Comparison of ENCODE assay signal across 22 cellular contexts in genomic region chr20:45913105-45913504, GRCh38. TPM values are rescaled to one million over a fixed set of nuclear protein-coding genes. Genes with fewer than 3 reads are reported as not detected.
DNase-seq lines count a peak whose midpoint lies in the region; ATAC-seq and TF ChIP-seq lines count a peak whose summit lies in the region.
"Had no signal": no experiment of that assay in that cellular context is flagged by ENCODE, and none has a peak within 500 bp of the region (broad histone marks: within the 10 kb centered on the region; RNA-seq: fewer than 3 reads in every experiment).

No MANE protein-coding gene starts in this region.

- no peaks in the 10 kb centered on the region for H3K36me3 Mint-ChIP-seq in activated T-cell treated with anti-CD3 and anti-CD28 coated beads, Interleukin-2, amount 50 U/mL, for 72 hours (ENCODE audit: insufficient read depth in 2 of 2)
- H3K36me3 Mint-ChIP-seq: stimulated activated memory B cell treated with anti-CD40 and anti-IgM and Interleukin-4, amounts not matched to agents 10 μg/mL and 1 μg/mL and 100 μg/mL, for 72 hours had no signal

- peaks cover 0 to 5% (median 2%) of the 10 kb centered on the region in 5 donors for H3K36me3 ChIP-seq in subcutaneous abdominal adipose tissue (ENCODE audit: control insufficient read depth in 5 of 5, insufficient read depth in 5 of 5, low read length in 5 of 5)
- H3K36me3 ChIP-seq: thyroid gland had no signal

- DNase-seq in activated T-cell treated with anti-CD3 and anti-CD28 coated beads, Interleukin-2, amount 50 U/mL, for 72 hours, result no peak
- DNase-seq in activated T-cell treated with anti-CD3 and anti-CD28 coated beads for 4 hours (no peak), RWPE1 (ENCODE audit: low spot score) (no peak), epithelial cell of prostate (ENCODE audit: low read depth, low spot score) (no peak), NCI-H82 (lab: John Stamatoyannopoulos, UW) (no peak), left lobe of liver (ENCODE audit: low spot score) (no peak), NCI-H187 treated with DMSO at 0.1 percent for 48 hours (lab: John Stamatoyannopoulos, UW) (no peak)
- DNase-seq: activated CD4-positive, CD25-positive, alpha-beta regulatory T cell treated with anti-CD3 and anti-CD28 coated beads, Interleukin-2, amount 50 U/mL, for 72 hours; activated effector memory CD4-positive, alpha-beta T cell treated with Interleukin-2 at 50 U/mL for 16 hours; C1 segment of cervical spinal cord; DMS79; effector CD4-positive, alpha-beta T cell; mesendoderm; NCI-H226; SHP77 treated with DMSO at 0.1 percent for 48 hours; stimulated activated CD4-positive, alpha-beta T cell treated with anti-CD3 and anti-CD28 coated beads, Interleukin-15, amount 100 ng/mL, for 24 hours; thyroid gland had no signal

- H3K27ac Mint-ChIP-seq in activated T-cell treated with anti-CD3 and anti-CD28 coated beads, Interleukin-2, amount 50 U/mL, for 72 hours, result no peak overlapping the region
- H3K27ac Mint-ChIP-seq: T-helper 1 cell treated with Interleukin-12 subunit alpha and Interleukin-12 subunit beta and Interleukin-4 antibody, amounts not matched to agents 30 μg/mL and 1 μg/mL, for 36 hours had no signal

- no peak for ATAC-seq in activated T-cell treated with anti-CD3 and anti-CD28 coated beads, Interleukin-2, amount 50 U/mL, for 72 hours (replicated peaks in 1 of 2)
- ATAC-seq in left lobe of liver, result no peak
- ATAC-seq: A549; stimulated activated memory B cell treated with anti-CD40 and anti-IgM and Interleukin-4, amounts not matched to agents 10 μg/mL and 1 μg/mL and 100 μg/mL, for 72 hours had no signal

- peak overlapping the region; percentile 79 for H3K27ac ChIP-seq in RWPE1
- H3K27ac ChIP-seq in epithelial cell of prostate, result peak overlapping the region; percentile 50
- peak overlapping the region; percentile 72 for H3K27ac ChIP-seq in subcutaneous abdominal adipose tissue (ENCODE audit: low read depth, low read length)
- H3K27ac ChIP-seq: A549 had no signal

- peak overlapping the region; percentile 52 to 74 for H3K4me3 Mint-ChIP-seq in activated T-cell treated with anti-CD3 and anti-CD28 coated beads, Interleukin-2, amount 50 U/mL, for 72 hours
- H3K4me3 Mint-ChIP-seq: T-helper 1 cell treated with Interleukin-12 subunit alpha and Interleukin-12 subunit beta and Interleukin-4 antibody, amounts not matched to agents 30 μg/mL and 1 μg/mL, for 36 hours had no signal

- CTCF ChIA-PET in RWPE1 (lab: Yijun Ruan, JAX), result no interaction called here

- H3K4me1 Mint-ChIP-seq in activated T-cell treated with anti-CD3 and anti-CD28 coated beads, Interleukin-2, amount 50 U/mL, for 72 hours (ENCODE audit: low read depth), result peaks cover 21% of the 10 kb centered on the region

- TF ChIP-seq CTCF in RWPE1 (conservative IDR thresholded peaks at IDR 0.05; ENCODE audit: low read depth), result no peak

- no peaks in the 10 kb centered on the region for H3K27me3 ChIP-seq in subcutaneous abdominal adipose tissue (ENCODE audit: control insufficient read depth in 5 of 5, insufficient read depth in 4 of 5, low read length in 5 of 5)
- H3K27me3 ChIP-seq: thyroid gland had no signal

- no peaks in the 10 kb centered on the region for H3K9me3 ChIP-seq in subcutaneous abdominal adipose tissue (ENCODE audit: control insufficient read depth in 5 of 5, low read length in 5 of 5)
- H3K9me3 ChIP-seq: A549, thyroid gland had no signal

- peaks cover 0 to 53% (median 42%) of the 10 kb centered on the region in 5 donors for H3K4me1 ChIP-seq in subcutaneous abdominal adipose tissue (ENCODE audit: control insufficient read depth in 5 of 5, insufficient read depth in 5 of 5, low read length in 5 of 5)

- H3K9me3 Mint-ChIP-seq in activated T-cell treated with anti-CD3 and anti-CD28 coated beads, Interleukin-2, amount 50 U/mL, for 72 hours, result no peaks in the 10 kb centered on the region
- H3K9me3 Mint-ChIP-seq: central memory CD8-positive, alpha-beta T cell; T-helper 1 cell treated with Interleukin-12 subunit alpha and Interleukin-12 subunit beta and Interleukin-4 antibody, amounts not matched to agents 30 μg/mL and 1 μg/mL, for 36 hours had no signal

- no peak overlapping the region for H3K4me3 ChIP-seq in subcutaneous abdominal adipose tissue (ENCODE audit: low read depth in 1 of 5, low read length in 5 of 5)
- H3K4me3 ChIP-seq: A549, thyroid gland had no signal

- H3K27me3 Mint-ChIP-seq in activated T-cell treated with anti-CD3 and anti-CD28 coated beads, Interleukin-2, amount 50 U/mL, for 72 hours (ENCODE audit: low read depth), result peaks cover 16% of the 10 kb centered on the region

- POLR2A ChIA-PET in RWPE1 (lab: Yijun Ruan, JAX; ENCODE audit: low non-redundant PET), result no interaction called here

- H3K9ac ChIP-seq in subcutaneous abdominal adipose tissue (ENCODE audit: low read length in 5 of 5), result no peak overlapping the region

RNA-seq across cellular contexts. Expression of gene PLTP, which starts 1.1 kb away (rescaled TPM):
- total RNA-seq in activated T-cell treated with anti-CD3 and anti-CD28 coated beads, Interleukin-2, amount 50 U/mL, for 72 hours, result 10 to 100 TPM in 1 of 2 donors, 1 to 10 TPM in 1; 8.9 to 18.0 TPM
- total RNA-seq in left lobe of liver, result 18.8 TPM

RNA-seq across cellular contexts. Expression of gene PCIF1, which starts 21.4 kb away (rescaled TPM):
- 10 to 100 TPM; 38.7 to 42.0 TPM for total RNA-seq in activated T-cell treated with anti-CD3 and anti-CD28 coated beads, Interleukin-2, amount 50 U/mL, for 72 hours
- total RNA-seq in left lobe of liver, result 11.2 TPM

RNA-seq across cellular contexts. Expression of gene CTSA, which starts 22.0 kb away (rescaled TPM):
- total RNA-seq in activated T-cell treated with anti-CD3 and anti-CD28 coated beads, Interleukin-2, amount 50 U/mL, for 72 hours, result 10 to 100 TPM; 37.0 to 59.1 TPM
- total RNA-seq in left lobe of liver, result 68.3 TPM

RNA-seq across cellular contexts. Expression of gene NEURL2, which starts 22.1 kb away (rescaled TPM):
- total RNA-seq in activated T-cell treated with anti-CD3 and anti-CD28 coated beads, Interleukin-2, amount 50 U/mL, for 72 hours, result 1 to 10 TPM; 2.1 to 3.2 TPM
- 6.9 TPM for total RNA-seq in left lobe of liver

RNA-seq across cellular contexts. Expression of gene SPATA25, which starts 25.7 kb away (rescaled TPM):
- under 1 TPM; 0.46 to 0.90 TPM for total RNA-seq in activated T-cell treated with anti-CD3 and anti-CD28 coated beads, Interleukin-2, amount 50 U/mL, for 72 hours
- total RNA-seq in left lobe of liver, result 4.2 TPM
